17 cellular contexts compared by ENCODE assay signal in the genomic region with DNA sequence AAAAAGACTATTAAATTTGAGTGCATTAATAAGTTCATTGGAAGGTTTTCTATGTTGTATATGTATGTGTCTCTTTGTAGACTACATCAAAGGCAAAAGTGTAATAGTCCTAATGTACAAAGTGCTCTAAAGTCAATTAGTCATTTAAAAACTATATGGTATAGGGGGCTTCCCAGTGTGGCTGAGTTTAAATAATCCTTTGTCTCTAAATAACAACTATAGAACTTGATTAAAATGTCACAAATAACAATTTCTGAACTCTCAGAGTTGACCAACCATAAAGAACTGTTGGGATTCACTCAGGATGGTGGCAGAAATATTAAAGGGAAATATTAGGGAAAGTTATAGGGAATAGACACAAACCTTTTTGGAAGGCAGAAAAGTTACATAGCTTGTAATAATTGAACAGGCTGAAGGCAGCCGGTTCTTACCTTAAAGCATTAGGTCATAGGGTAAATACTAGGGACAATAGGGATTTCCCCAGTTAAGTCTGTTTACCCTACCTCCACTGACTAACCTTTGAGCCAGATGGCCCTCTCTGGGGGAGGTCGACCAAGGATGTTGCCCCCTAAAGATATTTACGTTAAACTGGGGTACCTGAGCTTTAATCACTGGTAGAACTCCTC.
DNase-seq lines count a peak whose midpoint lies in the region; ATAC-seq and TF ChIP-seq lines count a peak whose summit lies in the region.
"Had no signal": no experiment of that assay in that cellular context is flagged by ENCODE, and none has a peak within 500 bp of the region (broad histone marks: within the 10 kb centered on the region; RNA-seq: fewer than 3 reads in every experiment).

No MANE protein-coding gene starts in this region.

- H3K14ac ChIP-seq in trophoblast cell (ENCODE audit: low read length) = no peak overlapping the region

- in situ Hi-C loops in ACHN (cut with HindIII; ENCODE audit: low pct_ligation_motif_present, low pct_unique_long_range_greater_than_20kb, low sequenced_read_pairs) = no loop called here

- H3K9me2 ChIP-seq in GM23338 (ENCODE audit: insufficient read depth) = no peaks in the 10 kb centered on the region

- H3K18ac ChIP-seq in trophoblast cell (ENCODE audit: low read length) = no peak overlapping the region

- H3K79me2 ChIP-seq in GM23338 (replicated peaks; ENCODE audit: insufficient read depth) (no peaks in the 10 kb centered on the region), trophoblast cell (ENCODE audit: control insufficient read depth, insufficient read depth, low read length, poor library complexity) (no peaks in the 10 kb centered on the region)

- peaks cover 3% of the 10 kb centered on the region for H3K4me1 Mint-ChIP-seq in GM23338
- H3K4me1 Mint-ChIP-seq: CD14-positive monocyte, IgD-negative memory B cell had no signal

- DNase-seq in DMS53 (lab: John Stamatoyannopoulos, UW) (peak; percentile 92), GM23338 (ENCODE audit: low spot score) (peak; percentile 17), WERI-Rb-1 (peak; percentile 20), trophoblast cell (no peak), DMS153 (lab: John Stamatoyannopoulos, UW) (no peak), ACHN (no peak), dorsolateral prefrontal cortex (no peak)
- DNase-seq: Caco-2; CD8-positive, alpha-beta T cell; DMS79 treated with DMSO at 0.1 percent for 48 hours; EL had no signal

- no peaks in the 10 kb centered on the region for H3K4me1 ChIP-seq in GM23338 (ENCODE audit: insufficient read depth)
- H3K4me1 ChIP-seq in trophoblast cell (ENCODE audit: control insufficient read depth in 1 of 2, insufficient read depth in 2 of 2, low read length in 2 of 2) = peaks cover 0 to 5% of the 10 kb centered on the region in 2 experiments
- H3K4me1 ChIP-seq: A549 had no signal

- intact Hi-C loops in dorsolateral prefrontal cortex (cut with DNase I) = no loop called here

- H3K27me3 ChIP-seq in GM23338 (ENCODE audit: insufficient read depth) = no peaks in the 10 kb centered on the region
- no peaks in the 10 kb centered on the region for H3K27me3 ChIP-seq in WERI-Rb-1 (ENCODE audit: insufficient read depth, low read depth, severe bottlenecking)
- no peaks in the 10 kb centered on the region for H3K27me3 ChIP-seq in trophoblast cell (ENCODE audit: insufficient read depth, low read length)
- no peaks in the 10 kb centered on the region for H3K27me3 ChIP-seq in dorsolateral prefrontal cortex

- H4K8ac ChIP-seq in trophoblast cell (ENCODE audit: low read depth, low read length) = no peak overlapping the region

- H3K4me2 ChIP-seq in GM23338 (no peak overlapping the region), trophoblast cell (ENCODE audit: low read length) (no peak overlapping the region)
- H3K4me2 ChIP-seq: A549, KMS-11 had no signal

- no CpG with 5 or more reads among the region's 3 CpGs for WGBS in trophoblast cell (ENCODE audit: extremely low coverage, insufficient coverage, insufficient read length)

- no peak; the same call in none of the 3 replicates for ATAC-seq in GM23338
- ATAC-seq: A549; CD8-positive, alpha-beta T cell had no signal

- H3K79me1 ChIP-seq in trophoblast cell (ENCODE audit: low read length) = no peaks in the 10 kb centered on the region

- H3K27me3 Mint-ChIP-seq in GM23338 (ENCODE audit: insufficient read depth, low read depth, poor library complexity) = no peaks in the 10 kb centered on the region
- H3K27me3 Mint-ChIP-seq: IgD-negative memory B cell had no signal

- no peaks in the 10 kb centered on the region for H4K20me1 ChIP-seq in GM23338 (replicated peaks; ENCODE audit: insufficient read depth)

- H3K9ac ChIP-seq in trophoblast cell (ENCODE audit: low read length) = no peak overlapping the region
- H3K9ac ChIP-seq: KMS-11 had no signal

- H3K4me3 ChIP-seq in GM23338 (no peak overlapping the region), WERI-Rb-1 (ENCODE audit: low read depth, low read length) (no peak overlapping the region), trophoblast cell (ENCODE audit: low read depth, low read length) (no peak overlapping the region), dorsolateral prefrontal cortex (no peak overlapping the region)
- H3K4me3 ChIP-seq: A549, HAP-1 had no signal

- H2AK5ac ChIP-seq in trophoblast cell (ENCODE audit: low read length) = no peak overlapping the region

- H2BK120ac ChIP-seq in trophoblast cell (ENCODE audit: insufficient read depth, low read length, poor library complexity) = peak overlapping the region; percentile 11

- H3K4me3 Mint-ChIP-seq in GM23338 = no peak overlapping the region
- H3K4me3 Mint-ChIP-seq: CD14-positive monocyte; CD8-positive, alpha-beta T cell; IgD-negative memory B cell had no signal

- H3K27ac Mint-ChIP-seq in GM23338 = no peak overlapping the region
- H3K27ac Mint-ChIP-seq: CD14-positive monocyte; CD8-positive, alpha-beta T cell; IgD-negative memory B cell had no signal

- no peaks in the 10 kb centered on the region for H3K36me3 ChIP-seq in GM23338 (ENCODE audit: insufficient read depth)
- no peaks in the 10 kb centered on the region for H3K36me3 ChIP-seq in WERI-Rb-1
- H3K36me3 ChIP-seq in trophoblast cell (ENCODE audit: control insufficient read depth in 1 of 2, insufficient read depth in 2 of 2, low read length in 2 of 2) = no peaks in the 10 kb centered on the region
- H3K36me3 ChIP-seq: HAP-1 had no signal

- no peaks in the 10 kb centered on the region; the same call in 2 of the 3 replicates for H3K9me3 Mint-ChIP-seq in GM23338

- H4K91ac ChIP-seq in trophoblast cell (ENCODE audit: low read depth, low read length) = no peak overlapping the region

- H3F3A ChIP-seq in GM23338 (replicated peaks; ENCODE audit: low read depth) = no peaks in the 10 kb centered on the region

- no peak overlapping the region for H4K12ac ChIP-seq in trophoblast cell (ENCODE audit: low read depth, low read length)

- H2BK5ac ChIP-seq in trophoblast cell (ENCODE audit: low read depth, low read length, poor library complexity) = no peak overlapping the region

- no peak overlapping the region for H3K27ac ChIP-seq in GM23338 (ENCODE audit: low read depth)
- peak overlapping the region; percentile 18; the same call in 1 of the 2 replicates for H3K27ac ChIP-seq in WERI-Rb-1
- no peak overlapping the region for H3K27ac ChIP-seq in trophoblast cell (ENCODE audit: low read depth, low read length)
- H3K27ac ChIP-seq in dorsolateral prefrontal cortex = no peak overlapping the region
- H3K27ac ChIP-seq: A549, HL-60, KMS-11 had no signal

- no peaks in the 10 kb centered on the region for H3K36me3 Mint-ChIP-seq in GM23338 (ENCODE audit: low read depth)
- H3K36me3 Mint-ChIP-seq: CD14-positive monocyte; CD8-positive, alpha-beta T cell had no signal

- no peak overlapping the region for H2BK12ac ChIP-seq in trophoblast cell (ENCODE audit: low read length)

- H2AFZ ChIP-seq in GM23338 (no peak overlapping the region), trophoblast cell (ENCODE audit: insufficient read depth, low read length, poor library complexity) (no peak overlapping the region)

- H3K9me3 ChIP-seq in WERI-Rb-1 (ENCODE audit: severe bottlenecking) (no peaks in the 10 kb centered on the region), trophoblast cell (ENCODE audit: insufficient read depth, low read depth, low read length) (no peaks in the 10 kb centered on the region)
- H3K9me3 ChIP-seq: A549, Caco-2, HAP-1 had no signal

- H3K4ac ChIP-seq in trophoblast cell (ENCODE audit: low read depth, low read length) = no peak overlapping the region

- no peak overlapping the region for H3K23ac ChIP-seq in trophoblast cell (ENCODE audit: low read length)

- no peak for TF ChIP-seq CTCF in GM23338 (conservative IDR thresholded peaks at IDR 0.05; ENCODE audit: low read depth in 2 of 2)
- TF ChIP-seq CTCF in WERI-Rb-1 (IDR thresholded peaks at IDR 0.05; ENCODE audit: low read depth, low read length) = no peak
- no peak for TF ChIP-seq CTCF in dorsolateral prefrontal cortex (IDR thresholded peaks at IDR 0.05 in 54 of 56, conservative IDR thresholded peaks at IDR 0.05 in 2 of 56; ENCODE audit: low read depth in 1 of 56, partially characterized antibody in 56 of 56)

TF ChIP-seq in GM23338, 12 proteins besides CTCF, POLR2A, EP300 and RAD21 (continues in another document):
- TF ChIP-seq, protein P1, sequence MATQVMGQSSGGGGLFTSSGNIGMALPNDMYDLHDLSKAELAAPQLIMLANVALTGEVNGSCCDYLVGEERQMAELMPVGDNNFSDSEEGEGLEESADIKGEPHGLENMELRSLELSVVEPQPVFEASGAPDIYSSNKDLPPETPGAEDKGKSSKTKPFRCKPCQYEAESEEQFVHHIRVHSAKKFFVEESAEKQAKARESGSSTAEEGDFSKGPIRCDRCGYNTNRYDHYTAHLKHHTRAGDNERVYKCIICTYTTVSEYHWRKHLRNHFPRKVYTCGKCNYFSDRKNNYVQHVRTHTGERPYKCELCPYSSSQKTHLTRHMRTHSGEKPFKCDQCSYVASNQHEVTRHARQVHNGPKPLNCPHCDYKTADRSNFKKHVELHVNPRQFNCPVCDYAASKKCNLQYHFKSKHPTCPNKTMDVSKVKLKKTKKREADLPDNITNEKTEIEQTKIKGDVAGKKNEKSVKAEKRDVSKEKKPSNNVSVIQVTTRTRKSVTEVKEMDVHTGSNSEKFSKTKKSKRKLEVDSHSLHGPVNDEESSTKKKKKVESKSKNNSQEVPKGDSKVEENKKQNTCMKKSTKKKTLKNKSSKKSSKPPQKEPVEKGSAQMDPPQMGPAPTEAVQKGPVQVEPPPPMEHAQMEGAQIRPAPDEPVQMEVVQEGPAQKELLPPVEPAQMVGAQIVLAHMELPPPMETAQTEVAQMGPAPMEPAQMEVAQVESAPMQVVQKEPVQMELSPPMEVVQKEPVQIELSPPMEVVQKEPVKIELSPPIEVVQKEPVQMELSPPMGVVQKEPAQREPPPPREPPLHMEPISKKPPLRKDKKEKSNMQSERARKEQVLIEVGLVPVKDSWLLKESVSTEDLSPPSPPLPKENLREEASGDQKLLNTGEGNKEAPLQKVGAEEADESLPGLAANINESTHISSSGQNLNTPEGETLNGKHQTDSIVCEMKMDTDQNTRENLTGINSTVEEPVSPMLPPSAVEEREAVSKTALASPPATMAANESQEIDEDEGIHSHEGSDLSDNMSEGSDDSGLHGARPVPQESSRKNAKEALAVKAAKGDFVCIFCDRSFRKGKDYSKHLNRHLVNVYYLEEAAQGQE (IDR thresholded peaks at IDR 0.05; ENCODE audit: unreplicated experiment) = no peak
- TF ChIP-seq, protein P2, sequence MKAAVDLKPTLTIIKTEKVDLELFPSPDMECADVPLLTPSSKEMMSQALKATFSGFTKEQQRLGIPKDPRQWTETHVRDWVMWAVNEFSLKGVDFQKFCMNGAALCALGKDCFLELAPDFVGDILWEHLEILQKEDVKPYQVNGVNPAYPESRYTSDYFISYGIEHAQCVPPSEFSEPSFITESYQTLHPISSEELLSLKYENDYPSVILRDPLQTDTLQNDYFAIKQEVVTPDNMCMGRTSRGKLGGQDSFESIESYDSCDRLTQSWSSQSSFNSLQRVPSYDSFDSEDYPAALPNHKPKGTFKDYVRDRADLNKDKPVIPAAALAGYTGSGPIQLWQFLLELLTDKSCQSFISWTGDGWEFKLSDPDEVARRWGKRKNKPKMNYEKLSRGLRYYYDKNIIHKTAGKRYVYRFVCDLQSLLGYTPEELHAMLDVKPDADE (IDR thresholded peaks at IDR 0.05) = no peak
- TF ChIP-seq ZNF114 (CRISPR knock-in tag; IDR thresholded peaks at IDR 0.05) = no peak
- TF ChIP-seq JUNB (IDR thresholded peaks at IDR 0.05; ENCODE audit: unreplicated experiment) = no peak
- TF ChIP-seq CREB1 (CRISPR knock-in tag; IDR thresholded peaks at IDR 0.05; ENCODE audit: low read depth) = no peak

Comparison
In these comparisons a context has a peak if more than half of its experiments do, and no peak if none do; other contexts are left out.
1. DNase-seq: peak in DMS53 (single experiment), GM23338 (single experiment) and WERI-Rb-1 (single experiment); none in trophoblast cell (0 of 2), DMS153 (single experiment), ACHN (single experiment) and dorsolateral prefrontal cortex (0 of 10).